8 cellular contexts compared by ENCODE assay signal in genomic region chr7:6636741-6637543, GRCh38. TPM values are rescaled to one million over a fixed set of nuclear protein-coding genes. Genes with fewer than 3 reads are reported as not detected.
DNase-seq lines count a peak whose midpoint lies in the region; ATAC-seq and TF ChIP-seq lines count a peak whose summit lies in the region.

Gene ZNF316 (plus strand): TSS chr7:6637318. CDS start chr7:6642410, 5,092 bp downstream.

- H4K91ac ChIP-seq in trophoblast cell (ENCODE audit: low read depth, low read length): peak within 1 kb of the TSS; percentile 90

- H3K27ac ChIP-seq in cardiac muscle cell: peak within 1 kb of the TSS; percentile 50
- H3K27ac ChIP-seq in trophoblast cell (ENCODE audit: low read depth, low read length): peak within 1 kb of the TSS; percentile 2
- H3K27ac ChIP-seq in upper lobe of left lung: peak within 1 kb of the TSS; percentile 73 to 93 (median 86)

- peaks cover 7% of the 10 kb centered on the region for H3K79me1 ChIP-seq in trophoblast cell (ENCODE audit: low read length)

- peak; percentile 11 to 31 for DNase-seq in AML-193 (lab: John Stamatoyannopoulos, UW)
- DNase-seq in SK-MEL-5 (ENCODE audit: low read depth, low spot score): peak; percentile 53
- peak; percentile 70 to 75 for DNase-seq in activated naive CD4-positive, alpha-beta T cell treated with anti-CD3 and anti-CD28 coated beads, Interleukin-2, amount 50 U/mL, for 72 hours (ENCODE audit: low spot score in 2 of 2)
- DNase-seq in cardiac muscle cell (ENCODE audit: low read depth in 1 of 2, low spot score in 1 of 2): peak; percentile 56 to 62
- peak in 1 of 2 donors; percentile 69 for DNase-seq in trophoblast cell
- peak; percentile 61 to 95 for DNase-seq in upper lobe of left lung

- no peaks in the 10 kb centered on the region for H3K27me3 ChIP-seq in cardiac muscle cell
- H3K27me3 ChIP-seq in trophoblast cell (ENCODE audit: insufficient read depth, low read length): no peaks in the 10 kb centered on the region
- no peaks in the 10 kb centered on the region for H3K27me3 ChIP-seq in upper lobe of left lung

- H3K9me3 ChIP-seq in cardiac muscle cell (ENCODE audit: low read depth) (no peaks in the 10 kb centered on the region), trophoblast cell (ENCODE audit: insufficient read depth, low read depth, low read length) (peaks cover 1% of the 10 kb centered on the region), upper lobe of left lung (no peaks in the 10 kb centered on the region)

- peak in 1 of 4 donors; percentile 83 for TF ChIP-seq POLR2A in upper lobe of left lung (IDR thresholded peaks at IDR 0.05)

- H3K36me3 ChIP-seq in cardiac muscle cell: peaks cover 3% of the 10 kb centered on the region
- H3K36me3 ChIP-seq in trophoblast cell (ENCODE audit: control insufficient read depth in 1 of 2, insufficient read depth in 2 of 2, low read length in 2 of 2): peaks cover 17 to 27% of the 10 kb centered on the region in 2 experiments
- H3K36me3 ChIP-seq in upper lobe of left lung: peaks cover 0 to 16% (median 8%) of the 10 kb centered on the region in 4 donors

- H2BK5ac ChIP-seq in trophoblast cell (ENCODE audit: low read depth, low read length, poor library complexity): peak within 1 kb of the TSS; percentile 77

- in situ Hi-C loops in SK-MEL-5 (cut with HindIII; ENCODE audit: low pct_unique_long_range_greater_than_20kb, low sequenced_read_pairs): no loop called here

- peak within 1 kb of the TSS; percentile 93 for H4K12ac ChIP-seq in trophoblast cell (ENCODE audit: low read depth, low read length)

- peak within 1 kb of the TSS; percentile 93 for H3K4me3 ChIP-seq in cardiac muscle cell
- peak within 1 kb of the TSS; percentile 93 for H3K4me3 ChIP-seq in trophoblast cell (ENCODE audit: low read depth, low read length)
- peak within 1 kb of the TSS; percentile 70 to 89 (median 78) for H3K4me3 ChIP-seq in upper lobe of left lung

- H4K8ac ChIP-seq in trophoblast cell (ENCODE audit: low read depth, low read length): peak within 1 kb of the TSS; percentile 99

- ATAC-seq in GM18909 (IDR thresholded peaks at IDR 0.05; ENCODE audit: poor library complexity, unreplicated experiment) (peak; percentile 66), HG03139 (IDR thresholded peaks at IDR 0.05; ENCODE audit: unreplicated experiment) (peak; percentile 65), upper lobe of left lung (ENCODE audit: low FRiP score in 2 of 2) (peak; percentile 45 to 90)
- ATAC-seq in activated naive CD4-positive, alpha-beta T cell treated with anti-CD3 and anti-CD28 coated beads, Interleukin-2, amount 50 U/mL, for 72 hours: peak; percentile 77 to 81

- H2BK12ac ChIP-seq in trophoblast cell (ENCODE audit: low read length): no peak within 1 kb of the TSS

- peak within 1 kb of the TSS; percentile 72 for H2AK5ac ChIP-seq in trophoblast cell (ENCODE audit: low read length)

- peak within 1 kb of the TSS; percentile 83 to 96 for H3K27ac Mint-ChIP-seq in activated naive CD4-positive, alpha-beta T cell treated with anti-CD3 and anti-CD28 coated beads, Interleukin-2, amount 50 U/mL, for 72 hours

- peak within 1 kb of the TSS; percentile 86 for H3K4me2 ChIP-seq in trophoblast cell (ENCODE audit: low read length)

- no peak within 1 kb of the TSS for H3K23ac ChIP-seq in trophoblast cell (ENCODE audit: low read length)

- peak within 1 kb of the TSS; percentile 85 for H3K9ac ChIP-seq in trophoblast cell (ENCODE audit: low read length)

- H3K4ac ChIP-seq in trophoblast cell (ENCODE audit: low read depth, low read length): peak within 1 kb of the TSS; percentile 95

- H2AFZ ChIP-seq in trophoblast cell (ENCODE audit: insufficient read depth, low read length, poor library complexity): peak within 1 kb of the TSS; percentile 99

- TF ChIP-seq EP300 in upper lobe of left lung (IDR thresholded peaks at IDR 0.05): no peak

- no peak for TF ChIP-seq CTCF in cardiac muscle cell (IDR thresholded peaks at IDR 0.05; ENCODE audit: low read depth, low read length)
- no peak for TF ChIP-seq CTCF in upper lobe of left lung (IDR thresholded peaks at IDR 0.05)

- peak within 1 kb of the TSS; percentile 99 for H3K14ac ChIP-seq in trophoblast cell (ENCODE audit: low read length)

- H2BK120ac ChIP-seq in trophoblast cell (ENCODE audit: insufficient read depth, low read length, poor library complexity): peak within 1 kb of the TSS; percentile 94

- WGBS in trophoblast cell (ENCODE audit: extremely low coverage, insufficient coverage, insufficient read length): no CpG with 5 or more reads among the region's 104 CpGs
- 5 to 12% methylated on average over 6 to 16 of the region's 104 CpGs for WGBS in upper lobe of left lung, 2 donors

- H3K9me3 Mint-ChIP-seq in activated naive CD4-positive, alpha-beta T cell treated with anti-CD3 and anti-CD28 coated beads, Interleukin-2, amount 50 U/mL, for 72 hours: no peaks in the 10 kb centered on the region

- peaks cover 6% of the 10 kb centered on the region for H3K79me2 ChIP-seq in trophoblast cell (ENCODE audit: control insufficient read depth, insufficient read depth, low read length, poor library complexity)

- peaks cover 11% of the 10 kb centered on the region for H3K4me1 ChIP-seq in cardiac muscle cell (ENCODE audit: low read depth)
- H3K4me1 ChIP-seq in trophoblast cell (ENCODE audit: control insufficient read depth in 1 of 2, insufficient read depth in 2 of 2, low read length in 2 of 2): peaks cover 5 to 10% of the 10 kb centered on the region in 2 experiments
- peaks cover 22 to 42% (median 30%) of the 10 kb centered on the region in 4 donors for H3K4me1 ChIP-seq in upper lobe of left lung

- H3K18ac ChIP-seq in trophoblast cell (ENCODE audit: low read length): peak within 1 kb of the TSS; percentile 97

- H3K36me3 Mint-ChIP-seq in activated naive CD4-positive, alpha-beta T cell treated with anti-CD3 and anti-CD28 coated beads, Interleukin-2, amount 50 U/mL, for 72 hours: peaks cover 19 to 27% of the 10 kb centered on the region in 2 donors

RNA-seq across cellular contexts. Expression of gene ZNF316, which starts in this region (rescaled TPM):
- 15.5 and 18.3 TPM in 2 replicates for total RNA-seq in SK-MEL-5 (2014; rRNA removed; shearing (Covaris generic))
- polyA plus RNA-seq in SK-MEL-5 (2015; cell fraction: cytosol; rRNA removed): 26.6 and 32.6 TPM in 2 replicates
- 73.6 and 91.9 TPM in 2 replicates for polyA plus RNA-seq in SK-MEL-5 (2015; cell fraction: nucleus; rRNA removed)
- 10 to 100 TPM; 23.2 to 28.9 TPM for total RNA-seq in activated naive CD4-positive, alpha-beta T cell treated with anti-CD3 and anti-CD28 coated beads, Interleukin-2, amount 50 U/mL, for 72 hours
- total RNA-seq in cardiac muscle cell (21.3 and 40.6 TPM in 2 replicates), upper lobe of left lung (100 to 1,000 TPM in 1 of 6 donors, 10 to 100 TPM in 5; 31.6 to 132 (median 43.1) TPM)
- 24.9 and 26.6 TPM in 2 replicates for polyA plus RNA-seq in cardiac muscle cell
- 7.7 TPM in 2 replicates for polyA plus RNA-seq in trophoblast cell (2013)

Comparison
In these comparisons a context has a peak if more than half of its experiments do, and no peak if none do; other contexts are left out.
1. H3K27ac ChIP-seq: peak in every context shown above with its lines; median percentile 86 in upper lobe of left lung; 50 in cardiac muscle cell; 2 in trophoblast cell.